ENCODE assay signal across 17 cellular contexts in genomic region chr4:40211224-40212185, GRCh38. TPM values are rescaled to one million over a fixed set of nuclear protein-coding genes. Genes with fewer than 3 reads are reported as not detected.
DNase-seq lines count a peak whose midpoint lies in the region; ATAC-seq, FAIRE-seq and TF ChIP-seq lines count a peak whose summit lies in the region.
"Had no signal": no experiment of that assay in that cellular context is flagged by ENCODE, and none has a peak within 500 bp of the region (broad histone marks: within the 10 kb centered on the region; RNA-seq: fewer than 3 reads in every experiment).

No MANE protein-coding gene starts in this region.

- no peaks in the 10 kb centered on the region for H3K27me3 Mint-ChIP-seq in CD4-positive, alpha-beta memory T cell
- no peaks in the 10 kb centered on the region for H3K27me3 Mint-ChIP-seq in activated CD8-positive, alpha-beta T cell treated with anti-CD3 and anti-CD28 coated beads, Interleukin-2, amount 10 ng/mL, durations not matched to agents 7 days and 5 days (ENCODE audit: low read depth)

- peaks cover 91% of the 10 kb centered on the region for H3K4me1 ChIP-seq in CD4-positive, alpha-beta memory T cell (ENCODE audit: insufficient read depth, low read length)
- no peaks in the 10 kb centered on the region for H3K4me1 ChIP-seq in upper lobe of right lung
- H3K4me1 ChIP-seq: SJSA1, testis had no signal

- peaks cover 22% of the 10 kb centered on the region for H3K36me3 ChIP-seq in CD4-positive, alpha-beta memory T cell (ENCODE audit: insufficient read depth, low read length)
- H3K36me3 ChIP-seq in upper lobe of right lung: no peaks in the 10 kb centered on the region
- H3K36me3 ChIP-seq: SJSA1 had no signal

- no peak for ATAC-seq in activated CD8-positive, alpha-beta T cell treated with anti-CD3 and anti-CD28 coated beads, Interleukin-2, amount 10 ng/mL, durations not matched to agents 7 days and 5 days
- ATAC-seq in GM21381 (IDR thresholded peaks at IDR 0.05; ENCODE audit: unreplicated experiment) (no peak), HG03175 (IDR thresholded peaks at IDR 0.05; ENCODE audit: unreplicated experiment) (no peak), upper lobe of right lung (no peak)
- ATAC-seq: GM23338 had no signal

- peak overlapping the region; percentile 95 to 100 (median 96) for H3K27ac Mint-ChIP-seq in CD4-positive, alpha-beta memory T cell
- H3K27ac Mint-ChIP-seq in activated CD8-positive, alpha-beta T cell treated with anti-CD3 and anti-CD28 coated beads, Interleukin-2, amount 10 ng/mL, durations not matched to agents 7 days and 5 days: peak overlapping the region; percentile 86
- H3K27ac Mint-ChIP-seq: GM23338 had no signal

- H3K9me3 ChIP-seq in CD4-positive, alpha-beta memory T cell (ENCODE audit: control insufficient read depth in 1 of 2, low read length in 2 of 2): no peaks in the 10 kb centered on the region
- H3K9me3 ChIP-seq in upper lobe of right lung: no peaks in the 10 kb centered on the region
- H3K9me3 ChIP-seq: SJSA1, testis had no signal

- H3K27ac ChIP-seq in CD4-positive, alpha-beta memory T cell (ENCODE audit: low read depth, low read length): peak overlapping the region; percentile 78
- no peak overlapping the region for H3K27ac ChIP-seq in upper lobe of right lung
- H3K27ac ChIP-seq: C4-2B, SJSA1, testis had no signal

- POLR2A ChIA-PET in CD4-positive, alpha-beta memory T cell (lab: Charles Lee; ENCODE audit: partially characterized antibody): interaction anchor here (1.0 to 27.4 kb wide), 7 partner anchors 8 to 108 kb away, joined by 3 to 1182 read pairs (median 46); partner anchors contain the start of gene RHOH
- POLR2A ChIA-PET in activated CD8-positive, alpha-beta T cell treated with anti-CD3 and anti-CD28 coated beads, Interleukin-2, amount 10 ng/mL, durations not matched to agents 7 days and 5 days (lab: Charles Lee): interaction anchor here (0.6 to 18.3 kb wide), 9 partner anchors 9 to 258 kb away, joined by 3 to 517 read pairs (median 5); partner anchors contain the start of gene RHOH

- DNase-seq in CD4-positive, alpha-beta memory T cell: peak in 1 of 5 donors; percentile 41
- DNase-seq in GM19239 (ENCODE audit: insufficient read length, low spot score) (no peak), iris pigment epithelial cell (ENCODE audit: low read depth) (peak; percentile 26), upper lobe of right lung (no peak)
- DNase-seq in activated CD8-positive, alpha-beta T cell treated with anti-CD3 and anti-CD28 coated beads, Interleukin-2, amount 10 ng/mL, durations not matched to agents 7 days and 5 days: peak; percentile 24
- DNase-seq in NK-92 treated with Interleukin-12 subunit alpha and Interleukin-12 subunit beta, amount 100 ng/mL, for 24 hours (lab: John Stamatoyannopoulos, UW): no peak
- DNase-seq: activated CD4-positive, CD25-positive, alpha-beta regulatory T cell treated with anti-CD3 and anti-CD28 coated beads, Interleukin-2, amount 50 U/mL, for 72 hours; amniotic stem cell; foreskin melanocyte; NCI-H1417; testis had no signal

- no peak for TF ChIP-seq CTCF in upper lobe of right lung (IDR thresholded peaks at IDR 0.05)

- H3K4me3 ChIP-seq in CD4-positive, alpha-beta memory T cell (ENCODE audit: low read length in 2 of 2): peak overlapping the region in 1 of 2 donors; percentile 41
- H3K4me3 ChIP-seq in upper lobe of right lung: no peak overlapping the region
- H3K4me3 ChIP-seq: GM23338, SJSA1 had no signal

- peak; percentile 80 for FAIRE-seq in GM19239 (lab: Jason Lieb, UNC)
- FAIRE-seq: islet of Langerhans had no signal

- H3K4me3 Mint-ChIP-seq in CD4-positive, alpha-beta memory T cell: peak overlapping the region; percentile 61 to 87 (median 80)
- H3K4me3 Mint-ChIP-seq in activated CD8-positive, alpha-beta T cell treated with anti-CD3 and anti-CD28 coated beads, Interleukin-2, amount 10 ng/mL, durations not matched to agents 7 days and 5 days: peak overlapping the region; percentile 68
- H3K4me3 Mint-ChIP-seq: GM23338 had no signal

- peaks cover 0 to 1% (median 0%) of the 10 kb centered on the region in 8 donors for H3K9me3 Mint-ChIP-seq in CD4-positive, alpha-beta memory T cell
- no peaks in the 10 kb centered on the region for H3K9me3 Mint-ChIP-seq in activated CD8-positive, alpha-beta T cell treated with anti-CD3 and anti-CD28 coated beads, Interleukin-2, amount 10 ng/mL, durations not matched to agents 7 days and 5 days (ENCODE audit: insufficient read depth)
- H3K9me3 Mint-ChIP-seq: GM23338 had no signal

- peaks cover 58 to 71% of the 10 kb centered on the region in 2 donors for H3K36me3 Mint-ChIP-seq in CD4-positive, alpha-beta memory T cell
- H3K36me3 Mint-ChIP-seq in activated CD8-positive, alpha-beta T cell treated with anti-CD3 and anti-CD28 coated beads, Interleukin-2, amount 10 ng/mL, durations not matched to agents 7 days and 5 days (ENCODE audit: low read depth): peaks cover 88% of the 10 kb centered on the region

- intact Hi-C loops in CD4-positive, alpha-beta memory T cell (cut with micrococcal nuclease): no loop called here
- intact Hi-C loops in upper lobe of right lung (cut with DNase I): no loop called here

- H3K4me1 Mint-ChIP-seq in CD4-positive, alpha-beta memory T cell: peaks cover 64 to 91% (median 79%) of the 10 kb centered on the region in 4 donors
- peaks cover 81% of the 10 kb centered on the region for H3K4me1 Mint-ChIP-seq in activated CD8-positive, alpha-beta T cell treated with anti-CD3 and anti-CD28 coated beads, Interleukin-2, amount 10 ng/mL, durations not matched to agents 7 days and 5 days (ENCODE audit: low read depth)

- no peaks in the 10 kb centered on the region for H3K27me3 ChIP-seq in CD4-positive, alpha-beta memory T cell (ENCODE audit: insufficient read depth, low read length)
- no peaks in the 10 kb centered on the region for H3K27me3 ChIP-seq in upper lobe of right lung
- H3K27me3 ChIP-seq: SJSA1, testis had no signal

- CTCF ChIA-PET in CD4-positive, alpha-beta memory T cell (lab: Charles Lee; ENCODE audit: partially characterized antibody): interaction anchor here (0.6 to 2.2 kb wide), 9 partner anchors 11 to 105 kb away, joined by 3 to 7 read pairs (median 5); no protein-coding TSS in a partner anchor
- CTCF ChIA-PET in activated CD8-positive, alpha-beta T cell treated with anti-CD3 and anti-CD28 coated beads, Interleukin-2, amount 10 ng/mL, durations not matched to agents 7 days and 5 days (lab: Charles Lee): interaction anchor here (0.7 to 4.2 kb wide), 15 partner anchors 8 to 114 kb away, joined by 3 to 33 read pairs (median 5); partner anchors contain the start of gene RHOH

RNA-seq across cellular contexts. Expression of gene RHOH, which starts 14.7 kb away (rescaled TPM):
- 100 to 1,000 TPM; 198 to 200 TPM for total RNA-seq in CD4-positive, alpha-beta memory T cell
- 100 to 1,000 TPM; 266 to 486 TPM for polyA plus RNA-seq in CD4-positive, alpha-beta memory T cell
- 100 to 1,000 TPM; 147 to 159 TPM for total RNA-seq in activated CD8-positive, alpha-beta T cell treated with anti-CD3 and anti-CD28 coated beads, Interleukin-2, amount 10 ng/mL, durations not matched to agents 7 days and 5 days
- 8.8 TPM for total RNA-seq in upper lobe of right lung
- total RNA-seq: SJSA1 had no signal

Comparison
In these comparisons a context has a peak if more than half of its experiments do, and no peak if none do; other contexts are left out.
1. DNase-seq: peak in activated CD8-positive, alpha-beta T cell treated with anti-CD3 and anti-CD28 coated beads, Interleukin-2, amount 10 ng/mL, durations not matched to agents 7 days and 5 days (single experiment) and iris pigment epithelial cell (single experiment); none in GM19239 (single experiment), NK-92 treated with Interleukin-12 subunit alpha and Interleukin-12 subunit beta, amount 100 ng/mL, for 24 hours (single experiment) and upper lobe of right lung (single experiment).
2. RNA of gene RHOH, which starts 14.7 kb away (total RNA-seq): 198 to 200 TPM in CD4-positive, alpha-beta memory T cell and 147 to 159 TPM in activated CD8-positive, alpha-beta T cell treated with anti-CD3 and anti-CD28 coated beads, Interleukin-2, amount 10 ng/mL, durations not matched to agents 7 days and 5 days; 8.8 TPM in upper lobe of right lung (single experiment); every median in the first group is over 10 times any median in the second.